ENCODE assay signal across 8 cellular contexts in the genomic region with DNA sequence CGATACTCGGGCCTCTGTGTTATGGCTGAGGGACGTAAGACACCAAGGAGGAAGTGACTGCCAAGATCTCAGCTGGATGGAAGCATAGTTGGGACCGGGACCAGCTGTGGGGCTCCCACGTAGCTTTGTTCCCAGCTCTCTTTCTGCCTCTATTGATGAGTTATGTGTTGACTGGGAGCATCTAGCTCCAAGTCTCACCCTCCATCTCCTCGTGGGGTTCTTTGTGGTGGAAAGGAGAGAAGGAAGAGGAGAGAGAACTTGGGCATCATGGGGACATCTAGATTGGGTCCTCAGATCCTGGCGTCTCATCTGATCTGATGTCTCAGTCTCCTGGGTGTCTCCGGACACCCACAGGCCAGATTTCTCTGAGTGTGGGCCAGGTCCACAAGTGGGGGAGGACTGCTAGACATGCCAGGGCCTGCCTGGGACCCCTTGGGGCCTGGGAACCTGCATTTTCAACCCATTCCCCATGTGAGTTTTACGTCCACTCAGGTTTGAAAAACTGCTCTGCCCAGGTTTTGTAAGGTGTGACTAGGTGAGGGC. TPM values are rescaled to one million over a fixed set of nuclear protein-coding genes. Genes with fewer than 3 reads are reported as not detected.
DNase-seq lines count a peak whose midpoint lies in the region; FAIRE-seq and TF ChIP-seq lines count a peak whose summit lies in the region.

No MANE protein-coding gene starts in this region.

- H3K4me3 ChIP-seq in effector memory CD4-positive, alpha-beta T cell (ENCODE audit: insufficient read depth, low read depth, low read length, poor library complexity, severe bottlenecking) = peak overlapping the region; percentile 90

- H3K4me1 ChIP-seq in effector memory CD4-positive, alpha-beta T cell (ENCODE audit: control insufficient read depth, insufficient read depth, low read length, poor library complexity, severe bottlenecking) = peaks cover 14% of the 10 kb centered on the region

- H3K27ac Mint-ChIP-seq in nephron = peak overlapping the region; percentile 92 to 98 (median 95)

- H3K27ac ChIP-seq in effector memory CD4-positive, alpha-beta T cell (ENCODE audit: insufficient read depth, low read length, poor library complexity, severe bottlenecking) = peak overlapping the region; percentile 88

- H3K36me3 ChIP-seq in effector memory CD4-positive, alpha-beta T cell (ENCODE audit: control insufficient read depth, insufficient read depth, low read length) = no peaks in the 10 kb centered on the region

- TF ChIP-seq POLR2A in GM12891 (IDR thresholded peaks at IDR 0.05; ENCODE audit: low read depth, low read length) = no peak; the same call in 1 of the 2 replicates

- peak overlapping the region; percentile 99 to 100 (median 100) for H3K4me3 Mint-ChIP-seq in nephron

- peaks cover 23% of the 10 kb centered on the region for H3K4me1 Mint-ChIP-seq in nephron

- no peak for FAIRE-seq in GM12891 (lab: Jason Lieb, UNC)

- peaks cover 11% of the 10 kb centered on the region for H3K36me3 Mint-ChIP-seq in nephron (ENCODE audit: low read depth)

- DNase-seq in GM12891 (ENCODE audit: insufficient read length, low spot score) (no peak), NOMO-1 treated with DMSO at 0.1 percent for 48 hours (lab: John Stamatoyannopoulos, UW; ENCODE audit: unreplicated experiment) (peak; percentile 68), amniotic stem cell (lab: John Stamatoyannopoulos, UW) (no peak), putamen (ENCODE audit: low spot score) (no peak), inferior parietal cortex (ENCODE audit: extremely low spot score) (no peak), NK-92 (lab: John Stamatoyannopoulos, UW; ENCODE audit: unreplicated experiment) (no peak)
- DNase-seq in effector memory CD4-positive, alpha-beta T cell = no peak

- peaks cover 3% of the 10 kb centered on the region for H3K27me3 Mint-ChIP-seq in nephron (ENCODE audit: low read depth)

- no peaks in the 10 kb centered on the region for H3K9me3 ChIP-seq in effector memory CD4-positive, alpha-beta T cell (ENCODE audit: control insufficient read depth, low read length)

- peaks cover 5% of the 10 kb centered on the region for H3K9me3 Mint-ChIP-seq in nephron

- TF ChIP-seq CTCF in nephron (IDR thresholded peaks at IDR 0.05; ENCODE audit: unreplicated experiment in 3 of 3) = no peak

- no peaks in the 10 kb centered on the region for H3K27me3 ChIP-seq in effector memory CD4-positive, alpha-beta T cell (replicated peaks; ENCODE audit: control insufficient read depth, insufficient read depth, low read length, poor library complexity, severe bottlenecking)

TF ChIP-seq in GM12891, 5 proteins besides CTCF, POLR2A, EP300 and RAD21:
- TF ChIP-seq SPI1 (IDR thresholded peaks at IDR 0.05; ENCODE audit: low read depth, low read length) (peak; percentile 59), PAX5 (IDR thresholded peaks at IDR 0.05; ENCODE audit: insufficient read depth, low read length, severe bottlenecking) (no peak)

RNA-seq across cellular contexts. Expression of a gene that starts 1.1 kb away (rescaled TPM):
- 29.2 TPM for polyA plus RNA-seq in GM12891 (2012; ENCODE audit: low read depth, missing spikeins)

RNA-seq across cellular contexts. Expression of a gene that starts 11.0 kb away (rescaled TPM):
- 20.7 TPM for polyA plus RNA-seq in GM12891 (2012; ENCODE audit: low read depth, missing spikeins)
